12 cellular contexts compared by ENCODE assay signal in the genomic region with DNA sequence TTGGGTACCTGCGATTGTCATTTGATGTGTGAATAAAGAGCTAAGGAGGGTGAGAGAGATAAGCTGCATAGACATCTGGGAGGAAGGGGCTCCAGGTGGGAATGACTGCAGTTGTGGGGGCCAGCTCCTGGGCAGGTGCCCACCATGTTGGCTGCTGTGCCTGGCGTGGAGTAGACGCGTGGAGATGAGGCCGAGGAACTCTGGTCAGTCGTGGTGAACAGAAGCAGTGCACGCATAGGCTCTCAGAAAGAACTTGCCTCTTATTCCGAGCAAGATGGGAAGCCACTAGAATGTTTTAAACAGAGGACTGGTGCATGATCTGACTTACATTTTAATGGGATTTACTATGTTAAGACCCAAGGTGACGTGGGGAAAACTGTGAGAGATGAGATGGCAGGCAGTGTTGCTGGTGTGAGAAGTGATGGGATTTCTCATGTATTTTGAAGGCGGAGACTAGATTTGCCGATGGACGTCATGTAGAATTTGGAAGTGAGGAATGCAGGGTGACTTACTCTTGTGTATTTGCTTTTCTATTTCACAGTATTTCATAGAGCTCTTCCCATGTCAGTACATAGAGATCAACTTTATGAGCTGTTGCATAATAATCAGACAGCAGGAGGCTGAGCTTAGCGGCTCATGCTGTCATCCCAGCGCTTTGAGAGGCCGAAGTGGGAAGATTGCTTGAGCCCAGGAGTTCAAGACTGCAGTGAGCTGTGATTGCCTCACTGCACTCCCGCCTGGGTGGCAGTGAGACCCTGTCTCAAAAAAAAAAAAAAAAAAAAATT.
A peak's percentile ranks its signal among the peaks of the same experiment; 100 is the strongest.
DNase-seq lines count a peak whose midpoint lies in the region; ATAC-seq, FAIRE-seq and TF ChIP-seq lines count a peak whose summit lies in the region.
"Had no signal": no experiment of that assay in that cellular context is flagged by ENCODE, and none has a peak within 500 bp of the region (broad histone marks: within the 10 kb centered on the region; RNA-seq: fewer than 3 reads in every experiment).

No MANE protein-coding gene starts in this region.

- H3K36me3 ChIP-seq in body of pancreas (replicated peaks in 1 of 2; ENCODE audit: insufficient read depth in 1 of 2, low read depth in 2 of 2), result no peaks in the 10 kb centered on the region
- no peaks in the 10 kb centered on the region for H3K36me3 ChIP-seq in lung (ENCODE audit: control insufficient read depth in 2 of 2, insufficient read depth in 2 of 2, low read length in 2 of 2)

- H3K9me3 ChIP-seq in body of pancreas (no peaks in the 10 kb centered on the region), lung (ENCODE audit: control insufficient read depth in 2 of 2, insufficient read depth in 1 of 2, low read length in 1 of 2) (no peaks in the 10 kb centered on the region)

- WGBS in body of pancreas, 2 donors, result 77 to 78% methylated on average over 16 of the region's 16 CpGs
- 71 to 74% methylated on average over 16 of the region's 16 CpGs for WGBS in lung, 2 donors

- no peak overlapping the region for H3K4me3 ChIP-seq in body of pancreas
- H3K4me3 ChIP-seq in lung, result no peak overlapping the region

- H3K4me1 ChIP-seq in body of pancreas (peaks cover 18% of the 10 kb centered on the region), lung (ENCODE audit: control insufficient read depth in 2 of 2, insufficient read depth in 2 of 2, low read length in 2 of 2) (peaks cover 13 to 16% of the 10 kb centered on the region in 2 donors)

- intact Hi-C loops in body of pancreas (cut with DNase I), result no loop called here

- no peaks in the 10 kb centered on the region for H3K27me3 ChIP-seq in body of pancreas
- H3K27me3 ChIP-seq in lung (ENCODE audit: control insufficient read depth, insufficient read depth), result no peaks in the 10 kb centered on the region

- TF ChIP-seq POLR2A in body of pancreas (IDR thresholded peaks at IDR 0.05), result no peak
- TF ChIP-seq POLR2A in GM12892 (IDR thresholded peaks at IDR 0.05; ENCODE audit: low read depth, low read length), result no peak

- H3K27ac ChIP-seq in C4-2B, result peak overlapping the region; percentile 53
- H3K27ac ChIP-seq in body of pancreas, result peak overlapping the region in 2 of 4 donors; percentile 35 to 55
- H3K27ac ChIP-seq in lung (ENCODE audit: low read depth in 1 of 2, low read length in 1 of 2), result no peak overlapping the region

- peak; percentile 53 for ATAC-seq in body of pancreas
- ATAC-seq in lung (ENCODE audit: insufficient read depth, low FRiP score), result peak; percentile 38
- ATAC-seq in GM18519 (IDR thresholded peaks at IDR 0.05; ENCODE audit: low FRiP score, unreplicated experiment), result no peak
- no peak for ATAC-seq in HG03108 (IDR thresholded peaks at IDR 0.05; ENCODE audit: unreplicated experiment)
- ATAC-seq: activated CD4-positive, alpha-beta T cell treated with anti-CD3 and anti-CD28 coated beads for 36 hours had no signal

- DNase-seq in HuH-7 (ENCODE audit: low spot score), result peak; percentile 73
- DNase-seq in body of pancreas, result no peak
- DNase-seq in lung (ENCODE audit: low spot score), result no peak
- DNase-seq in GM12892 (ENCODE audit: insufficient read length), result no peak
- DNase-seq in NCI-H1105 treated with DMSO at 0.1 percent for 48 hours (lab: John Stamatoyannopoulos, UW), result no peak
- DNase-seq: activated CD4-positive, alpha-beta T cell treated with anti-CD3 and anti-CD28 coated beads for 36 hours; stimulated activated CD4-positive, alpha-beta T cell treated with anti-CD3 and anti-CD28 coated beads, Interleukin-4, amount 100 ng/mL, for 1 hour had no signal

- FAIRE-seq in GM12892 (lab: Jason Lieb, UNC), result no peak
- FAIRE-seq: astrocyte, urothelium cell line had no signal

- no peak for TF ChIP-seq CTCF in C4-2B (conservative IDR thresholded peaks at IDR 0.05)
- no peak for TF ChIP-seq CTCF in body of pancreas (IDR thresholded peaks at IDR 0.05)
- no peak for TF ChIP-seq CTCF in lung (IDR thresholded peaks at IDR 0.05; ENCODE audit: control extremely low read depth, extremely low read depth)

Comparison
In these comparisons a context has a peak if more than half of its experiments do, and no peak if none do; other contexts are left out.
1. ATAC-seq: peak in body of pancreas (single experiment) and lung (single experiment); none in GM18519 (single experiment) and HG03108 (single experiment).